In genomic region chr17:36947922-36948716, GRCh38 we compare ENCODE assay signal across 7 cellular contexts. TPM values are rescaled to one million over a fixed set of nuclear protein-coding genes. Genes with fewer than 3 reads are reported as not detected.
DNase-seq lines count a peak whose midpoint lies in the region; ATAC-seq, FAIRE-seq and TF ChIP-seq lines count a peak whose summit lies in the region.

No MANE protein-coding gene starts in this region.

- no peak for TF ChIP-seq POLR2A in thyroid gland (IDR thresholded peaks at IDR 0.05)

- ATAC-seq in GM19463 (IDR thresholded peaks at IDR 0.05; ENCODE audit: unreplicated experiment), result peak; percentile 20

- peak overlapping the region; percentile 20; the same call in 1 of the 2 replicates for H3K27ac ChIP-seq in KMS-11
- H3K27ac ChIP-seq in astrocyte (ENCODE audit: low read depth, low read length), result no peak overlapping the region
- H3K27ac ChIP-seq in layer of hippocampus (ENCODE audit: low read depth, low read length), result peak overlapping the region; percentile 69
- H3K27ac ChIP-seq in thyroid gland, result peak overlapping the region in 2 of 3 donors; percentile 61 to 77

- H3K27ac Mint-ChIP-seq in astrocyte (ENCODE audit: unreplicated experiment), result peak overlapping the region; percentile 91

- peaks cover 19% of the 10 kb centered on the region for H3K4me1 Mint-ChIP-seq in astrocyte (ENCODE audit: low read depth, unreplicated experiment)

- intact Hi-C loops in thyroid gland (cut with DNase I), result no loop called here

- H3K9ac ChIP-seq in KMS-11 (peak overlapping the region; percentile 91), astrocyte (ENCODE audit: low read length) (peak overlapping the region; percentile 33)

- TF ChIP-seq CTCF in KMS-11 (conservative IDR thresholded peaks at IDR 0.05; ENCODE audit: low read depth, low read length), result no peak
- TF ChIP-seq CTCF in astrocyte (IDR thresholded peaks at IDR 0.05; ENCODE audit: insufficient read depth, low read depth, low read length), result no peak
- TF ChIP-seq CTCF in thyroid gland (IDR thresholded peaks at IDR 0.05), result no peak

- H3K79me2 ChIP-seq in KMS-11 (ENCODE audit: insufficient read depth, low read depth), result peaks cover 34% of the 10 kb centered on the region
- peaks cover 38% of the 10 kb centered on the region for H3K79me2 ChIP-seq in astrocyte (ENCODE audit: insufficient read depth, low read length)

- peaks cover 7% of the 10 kb centered on the region for H3K36me3 Mint-ChIP-seq in astrocyte (ENCODE audit: low read depth, unreplicated experiment)

- H2AFZ ChIP-seq in KMS-11 (ENCODE audit: low read depth), result peak overlapping the region; percentile 94
- H2AFZ ChIP-seq in astrocyte (ENCODE audit: low read depth, low read length), result peak overlapping the region; percentile 91

- H3K27me3 ChIP-seq in KMS-11 (ENCODE audit: insufficient read depth, low read depth) (peaks cover 8% of the 10 kb centered on the region; the same call in 1 of the 2 replicates), astrocyte (ENCODE audit: insufficient read depth, low read length) (peaks cover 50% of the 10 kb centered on the region), layer of hippocampus (ENCODE audit: control insufficient read depth, insufficient read depth, low read length) (peaks cover 21% of the 10 kb centered on the region), thyroid gland (peaks cover 25% of the 10 kb centered on the region)

- H3K36me3 ChIP-seq in KMS-11 (ENCODE audit: insufficient read depth), result peaks cover 7% of the 10 kb centered on the region; the same call in 1 of the 2 replicates
- peaks cover 21% of the 10 kb centered on the region for H3K36me3 ChIP-seq in astrocyte (ENCODE audit: insufficient read depth, low read length)
- H3K36me3 ChIP-seq in thyroid gland, result peaks cover 0 to 7% of the 10 kb centered on the region in 2 donors

- H3K4me3 ChIP-seq in KMS-11 (IDR thresholded peaks at IDR 0.05; ENCODE audit: insufficient read depth, low read depth, low read length) (no peak overlapping the region), astrocyte (ENCODE audit: insufficient read depth, low read depth, low read length) (peak overlapping the region; percentile 90), thyroid gland (replicated peaks in 1 of 3) (peak overlapping the region in 2 of 3 donors; percentile 56 to 97)

- H3K4me1 ChIP-seq in KMS-11 (ENCODE audit: low read depth, poor library complexity, severe bottlenecking), result peaks cover 30% of the 10 kb centered on the region
- H3K4me1 ChIP-seq in astrocyte (ENCODE audit: insufficient read depth, low read length), result peaks cover 17% of the 10 kb centered on the region
- peaks cover 15 to 17% of the 10 kb centered on the region in 2 donors for H3K4me1 ChIP-seq in thyroid gland

- peaks cover 44% of the 10 kb centered on the region for H3K27me3 Mint-ChIP-seq in astrocyte (ENCODE audit: low read depth, unreplicated experiment)

- H3K4me2 ChIP-seq in KMS-11 (peak overlapping the region; percentile 94), astrocyte (ENCODE audit: low read length) (peak overlapping the region; percentile 93)

- 0 to 1% methylated on average over 22 to 26 of the region's 26 CpGs for WGBS in thyroid gland, 2 donors

- H3K9me3 ChIP-seq in astrocyte (ENCODE audit: insufficient read depth, low read depth, low read length) (no peaks in the 10 kb centered on the region), thyroid gland (no peaks in the 10 kb centered on the region)

- H3K4me3 Mint-ChIP-seq in astrocyte (ENCODE audit: unreplicated experiment), result peak overlapping the region; percentile 97

- FAIRE-seq in astrocyte (lab: Jason Lieb, UNC), result no peak

- peaks cover 7% of the 10 kb centered on the region for H3K9me3 Mint-ChIP-seq in astrocyte (ENCODE audit: unreplicated experiment)

- no peak for DNase-seq in astrocyte (ENCODE audit: low read depth)
- DNase-seq in thyroid gland, result no peak
- DNase-seq in NCI-H1930 (lab: John Stamatoyannopoulos, UW), result no peak
- DNase-seq in cortex of kidney (lab: John Stamatoyannopoulos, UW), result no peak

- H4K20me1 ChIP-seq in KMS-11 (ENCODE audit: insufficient read depth) (no peaks in the 10 kb centered on the region; the same call in 1 of the 2 replicates), astrocyte (ENCODE audit: insufficient read depth, low read length) (peaks cover 36% of the 10 kb centered on the region)

RNA-seq across cellular contexts. Expression of gene AATF, which starts 0.6 kb away (rescaled TPM):
- total RNA-seq in astrocyte (47.1 and 49.1 TPM in 2 replicates), thyroid gland (10 to 100 TPM; 28.5 to 38.9 (median 32.4) TPM)

RNA-seq across cellular contexts. Expression of gene LHX1, which starts 10.8 kb away (rescaled TPM):
- total RNA-seq in astrocyte (10.8 and 11.8 TPM in 2 replicates), thyroid gland (not detected)

Comparison
In these comparisons a context has a peak if more than half of its experiments do, and no peak if none do; other contexts are left out.
1. RNA of gene LHX1, which starts 10.8 kb away (total RNA-seq): 10.8 to 11.8 TPM in astrocyte; not detected in thyroid gland; every median in the first group is over 10 times any median in the second.